ENCODE assay signal across 8 cellular contexts in genomic region chr10:42638821-42639270, GRCh38. TPM values are rescaled to one million over a fixed set of nuclear protein-coding genes. Genes with fewer than 3 reads are reported as not detected.
A peak's percentile ranks its signal among the peaks of the same experiment; 100 is the strongest.
DNase-seq lines count a peak whose midpoint lies in the region; TF ChIP-seq lines count a peak whose summit lies in the region.

No MANE protein-coding gene starts in this region.

- H3K27ac ChIP-seq in fibroblast of lung (ENCODE audit: insufficient read depth, low read length) (peak overlapping the region; percentile 81), sigmoid colon (peak overlapping the region; percentile 89 to 92 (median 90))

- peak overlapping the region; percentile 78 for H3K9ac ChIP-seq in fibroblast of lung (ENCODE audit: insufficient read depth, low read length)

- intact Hi-C loops in sigmoid colon (cut with DNase I): loop anchor here (2.0 kb wide), 1 partner anchor 86 kb away; no protein-coding TSS in a partner anchor

- DNase-seq in T-helper 22 cell (ENCODE audit: low read depth) (peak; percentile 17), fibroblast of lung (ENCODE audit: low read depth in 2 of 2) (no peak), sigmoid colon (no peak), NCI-H524 (lab: John Stamatoyannopoulos, UW) (no peak), NCI-H128 (lab: John Stamatoyannopoulos, UW; ENCODE audit: unreplicated experiment) (no peak), NCI-H1694 treated with DMSO at 0.1 percent for 48 hours (lab: John Stamatoyannopoulos, UW) (no peak), globus pallidus (ENCODE audit: low spot score) (no peak)

- H3K4me3 ChIP-seq in GM12875 (ENCODE audit: low read depth, low read length) (peak overlapping the region; percentile 74), fibroblast of lung (replicated peaks in 1 of 4; ENCODE audit: control extremely low read depth in 1 of 4, insufficient read depth in 1 of 4, low read depth in 3 of 4, low read length in 4 of 4) (peak overlapping the region; percentile 81 to 94 (median 84)), sigmoid colon (peak overlapping the region; percentile 62 to 82 (median 76))

- no peak for TF ChIP-seq EP300 in sigmoid colon (IDR thresholded peaks at IDR 0.05)

- TF ChIP-seq CTCF in GM12875 (IDR thresholded peaks at IDR 0.05; ENCODE audit: borderline replicate concordance, insufficient read depth, low read depth, low read length) (no peak), fibroblast of lung (conservative IDR thresholded peaks at IDR 0.05 in 1 of 2, IDR thresholded peaks at IDR 0.05 in 1 of 2; ENCODE audit: low read depth in 1 of 2, low read length in 2 of 2) (no peak), sigmoid colon (IDR thresholded peaks at IDR 0.05) (no peak)

- WGBS in sigmoid colon, 2 donors: 0% methylated on average over 6 of the region's 6 CpGs

- H2AFZ ChIP-seq in fibroblast of lung (ENCODE audit: low read length): peak overlapping the region; percentile 99

- H3K36me3 ChIP-seq in fibroblast of lung (ENCODE audit: control insufficient read depth, insufficient read depth, low read length) (no peaks in the 10 kb centered on the region), sigmoid colon (no peaks in the 10 kb centered on the region)

- H3K27me3 ChIP-seq in fibroblast of lung (ENCODE audit: control insufficient read depth, insufficient read depth, low read length): no peaks in the 10 kb centered on the region
- H3K27me3 ChIP-seq in sigmoid colon: no peaks in the 10 kb centered on the region

- no peaks in the 10 kb centered on the region for H3K4me1 ChIP-seq in fibroblast of lung (ENCODE audit: control insufficient read depth, extremely low read depth, insufficient read depth, low read length)
- H3K4me1 ChIP-seq in sigmoid colon: peaks cover 0 to 10% (median 3%) of the 10 kb centered on the region in 4 donors

- H3K9me3 ChIP-seq in fibroblast of lung (ENCODE audit: control insufficient read depth, insufficient read depth, low read depth, low read length): no peaks in the 10 kb centered on the region
- H3K9me3 ChIP-seq in sigmoid colon: no peaks in the 10 kb centered on the region

- H4K20me1 ChIP-seq in fibroblast of lung (ENCODE audit: control insufficient read depth, extremely low read depth, insufficient read depth, low read length): no peaks in the 10 kb centered on the region

- no peaks in the 10 kb centered on the region for H3K79me2 ChIP-seq in fibroblast of lung (ENCODE audit: control insufficient read depth, insufficient read depth, low read length)

- no peak for TF ChIP-seq POLR2A in sigmoid colon (IDR thresholded peaks at IDR 0.05)

- H3K4me2 ChIP-seq in fibroblast of lung (ENCODE audit: extremely low read depth, insufficient read depth, low read length): peak overlapping the region; percentile 76

RNA-seq across cellular contexts. Expression of gene ZNF33B, which starts 0.5 kb away (rescaled TPM):
- total RNA-seq in fibroblast of lung (7.8 and 10.0 TPM in 2 replicates), sigmoid colon (10 to 100 TPM; 14.8 to 21.9 (median 17.4) TPM)
- polyA plus RNA-seq in fibroblast of lung (3.2 and 7.5 TPM in 2 replicates), sigmoid colon (10 to 100 TPM; 12.1 to 13.8 (median 12.3) TPM)
- 2.0 and 6.1 TPM in 2 replicates for polyA plus RNA-seq in fibroblast of lung (2012)
- polyA minus RNA-seq in fibroblast of lung (ENCODE audit: low replicate concordance): 9.7 TPM in 1 of 2 replicates, not detected in the other
